ENCODE assay signal across 1 cellular context in genomic region chr4:87516683-87517082, GRCh38.
TF ChIP-seq lines count a peak whose summit lies in the region.

No MANE protein-coding gene starts in this region.

TF ChIP-seq in SK-N-SH, 30 proteins besides CTCF, POLR2A, EP300 and RAD21 (continued from another document):
- TF ChIP-seq REST (IDR thresholded peaks at IDR 0.05; ENCODE audit: low read depth, low read length) (no peak), RFX5 (IDR thresholded peaks at IDR 0.05; ENCODE audit: low read length) (no peak), ZBTB33 (IDR thresholded peaks at IDR 0.05; ENCODE audit: borderline replicate concordance, low read depth) (no peak), MXI1 (IDR thresholded peaks at IDR 0.05; ENCODE audit: low read depth, low read length) (no peak), EZH2phosphoT487 (IDR thresholded peaks at IDR 0.05; ENCODE audit: borderline replicate concordance, low read depth) (no peak), TEAD4 (IDR thresholded peaks at IDR 0.05; ENCODE audit: borderline replicate concordance, insufficient read depth) (no peak), RCOR1 (IDR thresholded peaks at IDR 0.05; ENCODE audit: low read length) (no peak), MEF2A (IDR thresholded peaks at IDR 0.05; ENCODE audit: borderline replicate concordance, low read depth) (no peak), FOXM1 (IDR thresholded peaks at IDR 0.05; ENCODE audit: low read depth) (no peak), NFIC (IDR thresholded peaks at IDR 0.05; ENCODE audit: borderline replicate concordance) (no peak)
